ENCODE assay signal across 24 cellular contexts in the genomic region with DNA sequence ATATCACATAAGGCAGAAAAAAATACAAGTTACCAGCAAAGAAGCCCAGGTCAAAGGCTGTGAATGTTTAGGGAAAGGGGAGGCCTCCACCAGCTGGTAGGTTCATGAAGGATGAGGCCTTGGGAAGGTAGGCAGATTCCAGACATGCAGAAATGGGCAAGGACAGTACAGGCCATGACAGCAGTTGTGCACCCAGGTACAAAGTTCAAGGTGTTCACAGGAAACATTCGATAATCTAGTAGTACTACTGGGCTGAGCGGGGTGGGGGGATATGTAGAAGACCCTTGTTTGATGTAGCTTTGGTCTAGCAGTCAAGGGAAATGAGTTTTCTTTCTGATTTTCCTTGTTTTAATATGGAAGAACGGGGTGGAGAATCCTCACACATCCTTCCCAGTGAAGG.
DNase-seq lines count a peak whose midpoint lies in the region; ATAC-seq, FAIRE-seq and TF ChIP-seq lines count a peak whose summit lies in the region.
"Had no signal": no experiment of that assay in that cellular context is flagged by ENCODE, and none has a peak within 500 bp of the region (broad histone marks: within the 10 kb centered on the region; RNA-seq: fewer than 3 reads in every experiment).

No MANE protein-coding gene starts in this region.

- no peaks in the 10 kb centered on the region for H3K27me3 ChIP-seq in liver (ENCODE audit: control insufficient read depth in 4 of 4, insufficient read depth in 4 of 4, low read length in 3 of 4)
- no peaks in the 10 kb centered on the region for H3K27me3 ChIP-seq in pancreas
- no peaks in the 10 kb centered on the region for H3K27me3 ChIP-seq in tibial nerve
- H3K27me3 ChIP-seq: BLaER1 treated with 17β-estradiol and CSF1 and Interleukin-3, amounts not matched to agents 10 nM and 100 nM had no signal

- H3K4me1 ChIP-seq in liver (ENCODE audit: control insufficient read depth in 4 of 4, insufficient read depth in 4 of 4, low read length in 3 of 4) = peaks cover 17 to 35% (median 24%) of the 10 kb centered on the region in 4 donors
- H3K4me1 ChIP-seq in pancreas = peaks cover 28 to 47% (median 42%) of the 10 kb centered on the region in 3 donors
- H3K4me1 ChIP-seq in tibial nerve = peaks cover 0 to 50% (median 17%) of the 10 kb centered on the region in 4 donors
- H3K4me1 ChIP-seq: BLaER1 treated with 17β-estradiol and CSF1 and Interleukin-3, amounts not matched to agents 10 nM and 100 nM had no signal

- no peak for TF ChIP-seq EP300 in tibial nerve (IDR thresholded peaks at IDR 0.05)

- no peak for FAIRE-seq in pancreas (lab: Jason Lieb, UNC)
- FAIRE-seq: A549, D721Med, GM18507, K562, RCC 7860 had no signal

- ATAC-seq in WTC11 (no peak), pancreas (no peak)
- ATAC-seq in activated naive CD8-positive, alpha-beta T cell treated with anti-CD3 and anti-CD28 coated beads, Interleukin-2, amount 50 U/mL, for 24 hours = no peak
- ATAC-seq: A549, K562 had no signal

- no peak overlapping the region for H3K4me3 Mint-ChIP-seq in WTC11
- H3K4me3 Mint-ChIP-seq in activated naive CD8-positive, alpha-beta T cell treated with anti-CD3 and anti-CD28 coated beads, Interleukin-2, amount 50 U/mL, for 24 hours = no peak overlapping the region
- H3K4me3 Mint-ChIP-seq: CD4-positive, alpha-beta T cell had no signal

- peaks cover 0 to 1% (median 0%) of the 10 kb centered on the region in 4 donors for H3K36me3 ChIP-seq in liver (ENCODE audit: control insufficient read depth in 4 of 4, insufficient read depth in 3 of 4, low read depth in 1 of 4, low read length in 3 of 4)
- H3K36me3 ChIP-seq in pancreas = no peaks in the 10 kb centered on the region
- H3K36me3 ChIP-seq in tibial nerve = no peaks in the 10 kb centered on the region
- H3K36me3 ChIP-seq: BLaER1 treated with 17β-estradiol and CSF1 and Interleukin-3, amounts not matched to agents 10 nM and 100 nM; HAP-1 had no signal

- no peak for TF ChIP-seq RAD21 in liver (IDR thresholded peaks at IDR 0.05)

- H3K27ac ChIP-seq in liver (ENCODE audit: low read depth in 1 of 2, low read length in 2 of 2) (no peak overlapping the region), pancreas (peak overlapping the region in 3 of 4 donors; percentile 17 to 87 (median 30)), tibial nerve (peak overlapping the region in 1 of 4 donors; percentile 6)
- H3K27ac ChIP-seq: BLaER1 treated with 17β-estradiol and CSF1 and Interleukin-3, amounts not matched to agents 10 nM and 100 nM; GM23248 had no signal

- peaks cover 53% of the 10 kb centered on the region for H3K4me1 Mint-ChIP-seq in WTC11
- no peaks in the 10 kb centered on the region for H3K4me1 Mint-ChIP-seq in activated naive CD8-positive, alpha-beta T cell treated with anti-CD3 and anti-CD28 coated beads, Interleukin-2, amount 50 U/mL, for 24 hours

- H3K27ac Mint-ChIP-seq in WTC11 = peak overlapping the region; percentile 10; the same call in 1 of the 2 replicates
- no peak overlapping the region for H3K27ac Mint-ChIP-seq in activated naive CD8-positive, alpha-beta T cell treated with anti-CD3 and anti-CD28 coated beads, Interleukin-2, amount 50 U/mL, for 24 hours
- H3K27ac Mint-ChIP-seq: CD4-positive, alpha-beta T cell had no signal

- H3K9me3 ChIP-seq in liver (ENCODE audit: control insufficient read depth in 4 of 4, low read length in 3 of 4) (no peaks in the 10 kb centered on the region), pancreas (no peaks in the 10 kb centered on the region), tibial nerve (no peaks in the 10 kb centered on the region)
- H3K9me3 ChIP-seq: A549; BLaER1 treated with 17β-estradiol and CSF1 and Interleukin-3, amounts not matched to agents 10 nM and 100 nM; HAP-1; SK-N-SH had no signal

- H3K9me3 Mint-ChIP-seq in WTC11 = peaks cover 5% of the 10 kb centered on the region; the same call in 1 of the 2 replicates
- no peaks in the 10 kb centered on the region for H3K9me3 Mint-ChIP-seq in activated naive CD8-positive, alpha-beta T cell treated with anti-CD3 and anti-CD28 coated beads, Interleukin-2, amount 50 U/mL, for 24 hours
- H3K9me3 Mint-ChIP-seq: CD4-positive, alpha-beta T cell had no signal

- peaks cover 3% of the 10 kb centered on the region; the same call in 1 of the 2 replicates for H3K36me3 Mint-ChIP-seq in WTC11
- H3K36me3 Mint-ChIP-seq in activated naive CD8-positive, alpha-beta T cell treated with anti-CD3 and anti-CD28 coated beads, Interleukin-2, amount 50 U/mL, for 24 hours (ENCODE audit: low read depth) = no peaks in the 10 kb centered on the region

- H3K4me3 ChIP-seq in liver (ENCODE audit: low read depth in 1 of 3, low read length in 3 of 3) = no peak overlapping the region
- H3K4me3 ChIP-seq in pancreas = no peak overlapping the region
- H3K4me3 ChIP-seq in tibial nerve = no peak overlapping the region
- H3K4me3 ChIP-seq: A549; BLaER1 treated with 17β-estradiol and CSF1 and Interleukin-3, amounts not matched to agents 10 nM and 100 nM; GM23248; HAP-1; K562 had no signal

- DNase-seq in WTC11 (ENCODE audit: low spot score) (no peak), pancreas (no peak), NCI-H526 (lab: John Stamatoyannopoulos, UW) (no peak), tibial nerve (ENCODE audit: low spot score in 2 of 2) (no peak), DMS79 treated with DMSO at 0.1 percent for 48 hours (lab: John Stamatoyannopoulos, UW) (no peak)
- no peak for DNase-seq in activated naive CD8-positive, alpha-beta T cell treated with anti-CD3 and anti-CD28 coated beads, Interleukin-2, amount 50 U/mL, for 24 hours
- DNase-seq: AML-193; CD4-positive, alpha-beta T cell; GM23248; Kasumi-1; NCI-H1092 treated with DMSO at 0.1 percent for 48 hours; NCI-H1436; NCI-H187 treated with DMSO at 0.1 percent for 48 hours; NCI-H524; NCI-H774; SK-N-SH had no signal

- 70% methylated on average over 3 of the region's 3 CpGs for WGBS in liver
- 57 to 76% methylated on average over 3 of the region's 3 CpGs for WGBS in pancreas, 2 donors
- 60 to 90% methylated on average over 3 of the region's 3 CpGs for WGBS in tibial nerve, 2 donors

- TF ChIP-seq CTCF in WTC11 (IDR thresholded peaks at IDR 0.05) = no peak
- TF ChIP-seq CTCF in liver (IDR thresholded peaks at IDR 0.05; ENCODE audit: low read depth, low read length, missing input control) = no peak
- TF ChIP-seq CTCF in pancreas (IDR thresholded peaks at IDR 0.05) = no peak
- no peak for TF ChIP-seq CTCF in tibial nerve (IDR thresholded peaks at IDR 0.05)

- POLR2A ChIA-PET in WTC11 (lab: Charles Lee) = no interaction called here

- no peak overlapping the region for H3K9ac ChIP-seq in liver (ENCODE audit: low read depth in 1 of 2, low read length in 2 of 2)
- H3K9ac ChIP-seq: BLaER1 treated with 17β-estradiol and CSF1 and Interleukin-3, amounts not matched to agents 10 nM and 100 nM; GM23248; SK-N-SH had no signal

- intact Hi-C loops in pancreas (cut with DNase I) = no loop called here

- H3K27me3 Mint-ChIP-seq in WTC11 (ENCODE audit: low read depth) = no peaks in the 10 kb centered on the region
- peaks cover 10% of the 10 kb centered on the region for H3K27me3 Mint-ChIP-seq in activated naive CD8-positive, alpha-beta T cell treated with anti-CD3 and anti-CD28 coated beads, Interleukin-2, amount 50 U/mL, for 24 hours

- CTCF ChIA-PET in WTC11 (lab: Charles Lee) = no interaction called here

- no peak for TF ChIP-seq POLR2A in tibial nerve (IDR thresholded peaks at IDR 0.05)

TF ChIP-seq in liver, 16 proteins besides CTCF, POLR2A, EP300 and RAD21:
- TF ChIP-seq, protein P1, sequence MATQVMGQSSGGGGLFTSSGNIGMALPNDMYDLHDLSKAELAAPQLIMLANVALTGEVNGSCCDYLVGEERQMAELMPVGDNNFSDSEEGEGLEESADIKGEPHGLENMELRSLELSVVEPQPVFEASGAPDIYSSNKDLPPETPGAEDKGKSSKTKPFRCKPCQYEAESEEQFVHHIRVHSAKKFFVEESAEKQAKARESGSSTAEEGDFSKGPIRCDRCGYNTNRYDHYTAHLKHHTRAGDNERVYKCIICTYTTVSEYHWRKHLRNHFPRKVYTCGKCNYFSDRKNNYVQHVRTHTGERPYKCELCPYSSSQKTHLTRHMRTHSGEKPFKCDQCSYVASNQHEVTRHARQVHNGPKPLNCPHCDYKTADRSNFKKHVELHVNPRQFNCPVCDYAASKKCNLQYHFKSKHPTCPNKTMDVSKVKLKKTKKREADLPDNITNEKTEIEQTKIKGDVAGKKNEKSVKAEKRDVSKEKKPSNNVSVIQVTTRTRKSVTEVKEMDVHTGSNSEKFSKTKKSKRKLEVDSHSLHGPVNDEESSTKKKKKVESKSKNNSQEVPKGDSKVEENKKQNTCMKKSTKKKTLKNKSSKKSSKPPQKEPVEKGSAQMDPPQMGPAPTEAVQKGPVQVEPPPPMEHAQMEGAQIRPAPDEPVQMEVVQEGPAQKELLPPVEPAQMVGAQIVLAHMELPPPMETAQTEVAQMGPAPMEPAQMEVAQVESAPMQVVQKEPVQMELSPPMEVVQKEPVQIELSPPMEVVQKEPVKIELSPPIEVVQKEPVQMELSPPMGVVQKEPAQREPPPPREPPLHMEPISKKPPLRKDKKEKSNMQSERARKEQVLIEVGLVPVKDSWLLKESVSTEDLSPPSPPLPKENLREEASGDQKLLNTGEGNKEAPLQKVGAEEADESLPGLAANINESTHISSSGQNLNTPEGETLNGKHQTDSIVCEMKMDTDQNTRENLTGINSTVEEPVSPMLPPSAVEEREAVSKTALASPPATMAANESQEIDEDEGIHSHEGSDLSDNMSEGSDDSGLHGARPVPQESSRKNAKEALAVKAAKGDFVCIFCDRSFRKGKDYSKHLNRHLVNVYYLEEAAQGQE (IDR thresholded peaks at IDR 0.05) = no peak
- no peak for TF ChIP-seq JUND (IDR thresholded peaks at IDR 0.05)
- TF ChIP-seq SP1 (IDR thresholded peaks at IDR 0.05) = peak; percentile 18
- TF ChIP-seq, protein P2, sequence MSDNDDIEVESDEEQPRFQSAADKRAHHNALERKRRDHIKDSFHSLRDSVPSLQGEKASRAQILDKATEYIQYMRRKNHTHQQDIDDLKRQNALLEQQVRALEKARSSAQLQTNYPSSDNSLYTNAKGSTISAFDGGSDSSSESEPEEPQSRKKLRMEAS (IDR thresholded peaks at IDR 0.05) = no peak
- no peak for TF ChIP-seq NR2F2 (IDR thresholded peaks at IDR 0.05)
- no peak for TF ChIP-seq FOXA2 (IDR thresholded peaks at IDR 0.05)
- TF ChIP-seq TAF1 (conservative IDR thresholded peaks at IDR 0.05) = no peak
- no peak for TF ChIP-seq FOXA1 (IDR thresholded peaks at IDR 0.05)
- no peak for TF ChIP-seq HNF4G (IDR thresholded peaks at IDR 0.05)
- TF ChIP-seq EGR1 (IDR thresholded peaks at IDR 0.05; ENCODE audit: low read depth in 2 of 2) = no peak
- TF ChIP-seq HNF4A (conservative IDR thresholded peaks at IDR 0.05) = peak; percentile 60 to 87
- no peak for TF ChIP-seq YY1 (IDR thresholded peaks at IDR 0.05)
- TF ChIP-seq, protein P3, sequence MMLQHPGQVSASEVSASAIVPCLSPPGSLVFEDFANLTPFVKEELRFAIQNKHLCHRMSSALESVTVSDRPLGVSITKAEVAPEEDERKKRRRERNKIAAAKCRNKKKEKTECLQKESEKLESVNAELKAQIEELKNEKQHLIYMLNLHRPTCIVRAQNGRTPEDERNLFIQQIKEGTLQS (IDR thresholded peaks at IDR 0.05) = no peak

Comparison
In these comparisons a context has a peak if more than half of its experiments do, and no peak if none do; other contexts are left out.
1. H3K27ac ChIP-seq: peak in pancreas (3 of 4); none in liver (0 of 2).